19 cellular contexts compared by ENCODE assay signal in the genomic region with DNA sequence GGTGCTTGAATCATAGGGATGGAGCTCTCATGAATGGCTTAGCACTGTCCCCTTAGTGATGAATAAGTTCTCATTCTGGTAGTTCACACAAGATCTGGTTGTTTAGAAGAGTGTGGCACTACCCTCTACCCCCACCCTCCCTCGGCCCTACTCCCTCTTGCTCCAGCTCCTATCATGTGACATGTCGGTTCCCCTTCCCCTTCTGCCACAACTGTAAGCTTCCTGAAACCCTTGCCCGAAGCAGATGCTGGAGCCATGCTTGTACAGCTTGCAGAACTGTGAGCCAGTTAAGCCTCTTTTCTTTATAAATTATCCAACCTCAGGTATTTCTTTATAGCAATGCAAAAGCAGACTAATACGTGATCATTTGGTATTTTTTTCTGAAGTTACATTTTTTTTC.
"Had no signal": no experiment of that assay in that cellular context is flagged by ENCODE, and none has a peak within 500 bp of the region (broad histone marks: within the 10 kb centered on the region; RNA-seq: fewer than 3 reads in every experiment).

No MANE protein-coding gene starts in this region.

- H3K4me3 ChIP-seq: hepatocyte, left ventricle myocardium inferior, lower lobe of right lung, spleen, stomach, thoracic aorta, transverse colon had no signal

- H3K27ac ChIP-seq: hepatocyte, left ventricle myocardium inferior, lower lobe of right lung, spleen, stomach, thoracic aorta, transverse colon had no signal

- ATAC-seq: left cardiac atrium, lower lobe of right lung, natural killer cell, sciatic nerve had no signal

- H3K27me3 ChIP-seq: hepatocyte, spleen, stomach, transverse colon had no signal

- DNase-seq: dermis blood vessel endothelial cell; endodermal cell; foreskin melanocyte; head of caudate nucleus; kidney; left cardiac atrium; left ventricle myocardium inferior; lower lobe of right lung; natural killer cell; posterior cingulate gyrus; spleen; stimulated activated CD4-positive, alpha-beta T cell treated with anti-CD3 and anti-CD28 coated beads, Interleukin-2, amount 100 ng/mL, for 24 hours; stimulated activated naive CD4-positive, alpha-beta T cell; stomach; substantia nigra; transverse colon had no signal
